In genomic region chr10:1034758-1035157, GRCh38 we compare ENCODE assay signal across 32 cellular contexts. TPM values are rescaled to one million over a fixed set of nuclear protein-coding genes. Genes with fewer than 3 reads are reported as not detected.
DNase-seq lines count a peak whose midpoint lies in the region; ATAC-seq and TF ChIP-seq lines count a peak whose summit lies in the region.
"Had no signal": no experiment of that assay in that cellular context is flagged by ENCODE, and none has a peak within 500 bp of the region (broad histone marks: within the 10 kb centered on the region; RNA-seq: fewer than 3 reads in every experiment).

No MANE protein-coding gene starts in this region.

- TF ChIP-seq POLR2A in gastrocnemius medialis (IDR thresholded peaks at IDR 0.05) (no peak), adrenal gland (IDR thresholded peaks at IDR 0.05) (no peak)

- peak; percentile 36 for DNase-seq in EH (ENCODE audit: low read depth)
- peak; percentile 90 for DNase-seq in medulla oblongata (ENCODE audit: extremely low spot score)
- DNase-seq in gastrocnemius medialis, result no peak
- DNase-seq in CD4-positive, alpha-beta T cell, result no peak
- no peak for DNase-seq in adrenal gland
- no peak for DNase-seq in activated CD8-positive, alpha-beta memory T cell treated with anti-CD3 and anti-CD28 coated beads, Interleukin-2, amount 50 U/mL, for 48 hours
- no peak for DNase-seq in T-helper 2 cell treated with Interferon-gamma antibody and Interleukin-4, amounts not matched to agents 5 μg/mL and 100 μg/mL, for 36 hours (ENCODE audit: low spot score)
- DNase-seq: activated CD4-positive, CD25-positive, alpha-beta regulatory T cell; activated naive CD4-positive, alpha-beta T cell treated with Interleukin-2 at 50 U/mL for 16 hours; activated T-cell treated with anti-CD3 and anti-CD28 coated beads, Interleukin-2, amount 50 U/mL, for 48 hours; CD4-positive, alpha-beta memory T cell; cerebellar nuclear complex; effector CD4-positive, alpha-beta T cell; GF-D8; Kasumi-1; left colon; mesenchymal stem cell; naive thymus-derived CD8-positive, alpha-beta T cell; NCI-H1092; NCI-H2029 treated with DMSO at 0.1 percent for 48 hours; NCI-H446; stimulated activated CD4-positive, alpha-beta T cell treated with anti-CD3 and anti-CD28 coated beads, Interleukin-1b, Interleukin-23, amount 100 ng/mL, for 48 hours; T1000 had no signal

- intact Hi-C loops in gastrocnemius medialis (cut with DNase I; ENCODE audit: low total_unique reads), result no loop called here
- intact Hi-C loops in CD4-positive, alpha-beta T cell (cut with DNase I, micrococcal nuclease), result no loop called here
- intact Hi-C loops in adrenal gland (cut with DNase I), result no loop called here

- CTCF ChIA-PET in CD4-positive, alpha-beta T cell (lab: Charles Lee), result no interaction called here

- H3K4me1 ChIP-seq in gastrocnemius medialis, result peaks cover 39% of the 10 kb centered on the region in 2 donors
- no peaks in the 10 kb centered on the region for H3K4me1 ChIP-seq in adrenal gland (replicated peaks in 1 of 2)
- H3K4me1 ChIP-seq: parathyroid adenoma had no signal

- peak overlapping the region; percentile 89 for H3K27ac ChIP-seq in cingulate gyrus (ENCODE audit: low read depth, low read length)
- H3K27ac ChIP-seq in gastrocnemius medialis, result peak overlapping the region; percentile 91 to 96 (median 93)
- H3K27ac ChIP-seq in CD4-positive, alpha-beta T cell (ENCODE audit: low read depth, low read length), result no peak overlapping the region
- peak overlapping the region in 2 of 5 donors; percentile 17 to 26 for H3K27ac ChIP-seq in adrenal gland
- H3K27ac ChIP-seq: parathyroid adenoma, thoracic aorta had no signal

- POLR2A ChIA-PET in CD4-positive, alpha-beta T cell (lab: Charles Lee), result interaction anchor here (0.9 to 1.6 kb wide), 2 partner anchors 14 to 104 kb away, joined by 3 to 5 read pairs; partner anchors contain the start of gene IDI1

- H3K27ac Mint-ChIP-seq in CD4-positive, alpha-beta T cell, result no peak overlapping the region
- H3K27ac Mint-ChIP-seq in T-helper 2 cell treated with Interferon-gamma antibody and Interleukin-4, amounts not matched to agents 5 μg/mL and 100 μg/mL, for 36 hours, result no peak overlapping the region
- H3K27ac Mint-ChIP-seq: CD4-positive, alpha-beta memory T cell had no signal

- H3K27me3 ChIP-seq in gastrocnemius medialis (no peaks in the 10 kb centered on the region), adrenal gland (no peaks in the 10 kb centered on the region)
- no peaks in the 10 kb centered on the region for H3K27me3 ChIP-seq in CD4-positive, alpha-beta T cell (ENCODE audit: control insufficient read depth, insufficient read depth, low read length)

- TF ChIP-seq CTCF in gastrocnemius medialis (IDR thresholded peaks at IDR 0.05 in 4 of 5, conservative IDR thresholded peaks at IDR 0.05 in 1 of 5) (no peak), adrenal gland (IDR thresholded peaks at IDR 0.05) (no peak)
- TF ChIP-seq CTCF in CD4-positive, alpha-beta T cell (IDR thresholded peaks at IDR 0.05), result no peak

- 76 to 81% (median 80%) methylated on average over 3 of the region's 3 CpGs for WGBS in adrenal gland, 4 donors

- H3K9me3 Mint-ChIP-seq in CD4-positive, alpha-beta T cell, result no peaks in the 10 kb centered on the region
- no peaks in the 10 kb centered on the region for H3K9me3 Mint-ChIP-seq in T-helper 2 cell treated with Interferon-gamma antibody and Interleukin-4, amounts not matched to agents 5 μg/mL and 100 μg/mL, for 36 hours
- H3K9me3 Mint-ChIP-seq: CD4-positive, alpha-beta memory T cell; naive thymus-derived CD8-positive, alpha-beta T cell had no signal

- peak; percentile 31 to 59 for ATAC-seq in gastrocnemius medialis
- no peak for ATAC-seq in CD4-positive, alpha-beta T cell (ENCODE audit: poor library complexity)
- ATAC-seq: HCT116; left colon; naive thymus-derived CD8-positive, alpha-beta T cell had no signal

- in situ Hi-C loops in gastrocnemius medialis (cut with MboI; ENCODE audit: low sequenced_read_pairs in 4 of 4), result no loop called here

- H3K4me3 Mint-ChIP-seq in CD4-positive, alpha-beta T cell, result no peak overlapping the region
- no peak overlapping the region for H3K4me3 Mint-ChIP-seq in T-helper 2 cell treated with Interferon-gamma antibody and Interleukin-4, amounts not matched to agents 5 μg/mL and 100 μg/mL, for 36 hours
- H3K4me3 Mint-ChIP-seq: CD4-positive, alpha-beta memory T cell; naive thymus-derived CD8-positive, alpha-beta T cell had no signal

- H3K27me3 Mint-ChIP-seq in CD4-positive, alpha-beta T cell, result no peaks in the 10 kb centered on the region
- H3K27me3 Mint-ChIP-seq in T-helper 2 cell treated with Interferon-gamma antibody and Interleukin-4, amounts not matched to agents 5 μg/mL and 100 μg/mL, for 36 hours (ENCODE audit: low read depth), result no peaks in the 10 kb centered on the region
- H3K27me3 Mint-ChIP-seq: CD4-positive, alpha-beta memory T cell; naive thymus-derived CD8-positive, alpha-beta T cell had no signal

- H3K9me3 ChIP-seq in gastrocnemius medialis (no peaks in the 10 kb centered on the region), adrenal gland (replicated peaks in 1 of 3) (no peaks in the 10 kb centered on the region)
- no peaks in the 10 kb centered on the region for H3K9me3 ChIP-seq in CD4-positive, alpha-beta T cell (ENCODE audit: control insufficient read depth, low read length)
- H3K9me3 ChIP-seq: thoracic aorta had no signal

- no peaks in the 10 kb centered on the region for H3K4me1 Mint-ChIP-seq in CD4-positive, alpha-beta T cell (ENCODE audit: low read depth)
- peaks cover 1% of the 10 kb centered on the region for H3K4me1 Mint-ChIP-seq in T-helper 2 cell treated with Interferon-gamma antibody and Interleukin-4, amounts not matched to agents 5 μg/mL and 100 μg/mL, for 36 hours (ENCODE audit: low read depth)

- peak overlapping the region in 2 of 4 donors; percentile 1 to 18 for H3K4me3 ChIP-seq in gastrocnemius medialis
- H3K4me3 ChIP-seq in adrenal gland, result no peak overlapping the region
- H3K4me3 ChIP-seq: skin epidermis, thoracic aorta had no signal

- H3K36me3 ChIP-seq in gastrocnemius medialis, result peaks cover 0 to 4% of the 10 kb centered on the region in 2 donors
- H3K36me3 ChIP-seq in adrenal gland (replicated peaks in 1 of 2), result peaks cover 0 to 7% of the 10 kb centered on the region in 2 donors

- peaks cover 19% of the 10 kb centered on the region for H3K36me3 Mint-ChIP-seq in CD4-positive, alpha-beta T cell (ENCODE audit: low read depth)
- H3K36me3 Mint-ChIP-seq in T-helper 2 cell treated with Interferon-gamma antibody and Interleukin-4, amounts not matched to agents 5 μg/mL and 100 μg/mL, for 36 hours (ENCODE audit: low read depth), result peaks cover 3% of the 10 kb centered on the region

RNA-seq across cellular contexts. Expression of gene IDI2, which starts 9.1 kb away (rescaled TPM):
- total RNA-seq in gastrocnemius medialis (100 to 1,000 TPM in 2 of 4 donors, 10 to 100 TPM in 2; 43.7 to 204 (median 86.7) TPM), adrenal gland (under 1 TPM in 1 of 8 donors, not detected in 7; 0.28 TPM)
- total RNA-seq in CD4-positive, alpha-beta T cell, result not detected
- under 1 TPM in 1 of 3 donors, not detected in 2; 0.07 TPM for polyA plus RNA-seq in adrenal gland
- total RNA-seq: activated CD8-positive, alpha-beta memory T cell treated with anti-CD3 and anti-CD28 coated beads for 36 hours; CD4-positive, alpha-beta memory T cell; left colon; naive thymus-derived CD8-positive, alpha-beta T cell; OCI-LY7; thoracic aorta had no signal
- polyA plus RNA-seq: AG04450; CD4-positive, alpha-beta memory T cell; esophagus; naive thymus-derived CD8-positive, alpha-beta T cell had no signal

RNA-seq across cellular contexts. Expression of gene IDI1, which starts 14.2 kb away (rescaled TPM):
- total RNA-seq in gastrocnemius medialis (10 to 100 TPM; 48.3 to 66.8 (median 66.5) TPM), adrenal gland (100 to 1,000 TPM in 1 of 8 donors, 10 to 100 TPM in 7; 30.1 to 330 (median 49.7) TPM)
- total RNA-seq in CD4-positive, alpha-beta T cell, result 100 to 1,000 TPM; 244 to 250 TPM
- polyA plus RNA-seq in adrenal gland, result 100 to 1,000 TPM in 1 of 3 donors, 10 to 100 TPM in 2; 20.4 to 789 (median 26.2) TPM

RNA-seq across cellular contexts. Expression of gene WDR37, which starts 21.4 kb away (rescaled TPM):
- 10 to 100 TPM; 18.4 to 26.2 (median 23.2) TPM for total RNA-seq in gastrocnemius medialis
- total RNA-seq in CD4-positive, alpha-beta T cell, result 10 to 100 TPM; 17.0 to 17.7 TPM
- 10 to 100 TPM; 20.6 to 32.7 (median 25.3) TPM for total RNA-seq in adrenal gland
- polyA plus RNA-seq in adrenal gland, result 10 to 100 TPM; 15.8 to 23.6 (median 18.4) TPM

RNA-seq across cellular contexts. Expression of gene GTPBP4, which starts 46.5 kb away (rescaled TPM):
- total RNA-seq in gastrocnemius medialis, result 10 to 100 TPM; 34.7 to 51.5 (median 38.5) TPM
- 10 to 100 TPM; 50.3 to 53.7 TPM for total RNA-seq in CD4-positive, alpha-beta T cell
- 100 to 1,000 TPM in 1 of 8 donors, 10 to 100 TPM in 7; 15.2 to 134 (median 29.9) TPM for total RNA-seq in adrenal gland
- polyA plus RNA-seq in adrenal gland, result 100 to 1,000 TPM in 1 of 3 donors, 10 to 100 TPM in 2; 25.9 to 196 (median 33.8) TPM

Comparison
In these comparisons a context has a peak if more than half of its experiments do, and no peak if none do; other contexts are left out.
1. DNase-seq: peak in EH (single experiment) and medulla oblongata (single experiment); none in gastrocnemius medialis (0 of 2), CD4-positive, alpha-beta T cell (0 of 10), adrenal gland (0 of 7), activated CD8-positive, alpha-beta memory T cell treated with anti-CD3 and anti-CD28 coated beads, Interleukin-2, amount 50 U/mL, for 48 hours (single experiment) and T-helper 2 cell treated with Interferon-gamma antibody and Interleukin-4, amounts not matched to agents 5 μg/mL and 100 μg/mL, for 36 hours (single experiment).
2. RNA of gene IDI2, which starts 9.1 kb away (total RNA-seq): 43.7 to 204 TPM in gastrocnemius medialis; not detected in CD4-positive, alpha-beta T cell and 0.28 TPM in adrenal gland; every median in the first group is over 10 times any median in the second.